10 cellular contexts compared by ENCODE assay signal in the genomic region with DNA sequence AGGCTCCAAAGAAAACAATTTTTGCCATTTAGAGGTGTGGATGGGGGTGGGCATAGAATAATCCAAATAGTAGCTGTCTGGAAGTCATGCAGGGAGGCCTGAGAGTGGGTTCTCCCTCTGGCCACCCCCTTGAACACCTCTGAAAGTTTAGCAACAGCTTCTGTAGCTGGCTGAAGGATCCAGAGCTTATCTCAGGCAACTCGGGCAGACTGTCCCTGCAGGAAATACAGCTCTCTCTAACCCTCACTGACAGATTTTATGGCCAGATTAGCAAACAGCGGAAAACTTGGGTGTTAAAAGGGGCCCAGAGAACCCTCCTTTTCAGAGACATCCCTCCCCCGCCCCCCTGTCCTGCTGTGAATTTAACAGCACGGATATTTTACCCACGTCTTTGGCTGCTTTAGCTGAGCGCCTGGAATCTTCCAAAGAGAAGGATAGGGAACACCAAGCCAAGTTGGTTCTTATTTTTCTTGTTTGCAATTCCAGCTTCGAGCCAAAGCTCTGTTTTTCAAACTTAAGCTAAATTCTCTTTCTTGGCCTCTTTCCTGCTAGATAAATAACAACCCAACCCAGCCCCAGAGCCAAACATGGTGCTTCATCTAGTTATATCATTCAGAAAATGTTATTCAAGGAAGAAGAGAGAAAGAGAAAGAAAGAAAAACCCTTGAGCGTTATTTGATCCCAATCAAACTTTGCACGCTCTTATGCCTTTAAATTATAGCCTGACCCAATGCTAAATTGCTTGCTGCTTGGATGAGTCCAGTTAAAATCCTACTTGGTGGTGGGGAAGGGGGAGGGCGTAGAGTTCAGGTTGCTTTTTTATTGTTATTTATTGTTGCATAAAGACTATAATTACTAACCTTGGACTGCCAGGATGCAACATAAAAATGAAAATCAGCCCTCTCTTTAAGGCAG. TPM values are rescaled to one million over a fixed set of nuclear protein-coding genes. Genes with fewer than 3 reads are reported as not detected.
DNase-seq lines count a peak whose midpoint lies in the region; ATAC-seq, FAIRE-seq and TF ChIP-seq lines count a peak whose summit lies in the region.
"Had no signal": no experiment of that assay in that cellular context is flagged by ENCODE, and none has a peak within 500 bp of the region (broad histone marks: within the 10 kb centered on the region; RNA-seq: fewer than 3 reads in every experiment).

No MANE protein-coding gene starts in this region.

- TF ChIP-seq POLR2A in tibial nerve (IDR thresholded peaks at IDR 0.05) = no peak
- TF ChIP-seq POLR2A in H54 (IDR thresholded peaks at IDR 0.05; ENCODE audit: low read depth, low read length) = no peak

- no peaks in the 10 kb centered on the region for H3K9me3 ChIP-seq in tibial nerve

- ATAC-seq in activated T-cell treated with anti-CD3 and anti-CD28 coated beads, Interleukin-2, amount 50 U/mL, for 72 hours (replicated peaks in 1 of 2) = no peak

- DNase-seq in activated T-cell treated with anti-CD3 and anti-CD28 coated beads, Interleukin-2, amount 50 U/mL, for 72 hours = no peak
- DNase-seq in activated T-cell treated with anti-CD3 and anti-CD28 coated beads, Interleukin-2, amount 50 U/mL, for 1 hour = no peak
- DNase-seq in activated CD4-positive, alpha-beta memory T cell treated with anti-CD3 and anti-CD28 coated beads for 36 hours = peak; percentile 25
- DNase-seq in islet precursor cell = peak; percentile 73
- no peak for DNase-seq in tibial nerve (ENCODE audit: low spot score in 2 of 2)
- no peak for DNase-seq in H54 (ENCODE audit: insufficient read length, low spot score)
- DNase-seq in RCC 7860 (ENCODE audit: low spot score) = no peak
- DNase-seq in NCI-H2171 treated with DMSO at 0.1 percent for 48 hours (lab: John Stamatoyannopoulos, UW) = no peak

- peaks cover 4 to 8% of the 10 kb centered on the region in 2 donors for H3K36me3 Mint-ChIP-seq in activated T-cell treated with anti-CD3 and anti-CD28 coated beads, Interleukin-2, amount 50 U/mL, for 72 hours (ENCODE audit: insufficient read depth in 2 of 2)
- peaks cover 8% of the 10 kb centered on the region for H3K36me3 Mint-ChIP-seq in activated CD4-positive, alpha-beta memory T cell treated with anti-CD3 and anti-CD28 coated beads for 36 hours

- peaks cover 0 to 73% of the 10 kb centered on the region in 2 donors for H3K27me3 ChIP-seq in tibial nerve

- H3K27ac Mint-ChIP-seq in activated T-cell treated with anti-CD3 and anti-CD28 coated beads, Interleukin-2, amount 50 U/mL, for 72 hours = peak overlapping the region; percentile 87
- H3K27ac Mint-ChIP-seq in activated CD4-positive, alpha-beta memory T cell treated with anti-CD3 and anti-CD28 coated beads for 36 hours = peak overlapping the region; percentile 85

- 19 to 33% methylated on average over 10 of the region's 10 CpGs for WGBS in tibial nerve, 2 donors

- no peaks in the 10 kb centered on the region for H3K36me3 ChIP-seq in tibial nerve
- H3K36me3 ChIP-seq: BLaER1 treated with 17β-estradiol and CSF1 and Interleukin-3, amounts not matched to agents 10 nM and 100 nM had no signal

- no peaks in the 10 kb centered on the region for H3K9me3 Mint-ChIP-seq in activated T-cell treated with anti-CD3 and anti-CD28 coated beads, Interleukin-2, amount 50 U/mL, for 72 hours
- no peaks in the 10 kb centered on the region for H3K9me3 Mint-ChIP-seq in activated CD4-positive, alpha-beta memory T cell treated with anti-CD3 and anti-CD28 coated beads for 36 hours

- intact Hi-C loops in activated CD4-positive, alpha-beta memory T cell treated with anti-CD3 and anti-CD28 coated beads for 36 hours (cut with micrococcal nuclease) = no loop called here

- peak overlapping the region; percentile 47 to 96 (median 90) for H3K27ac ChIP-seq in tibial nerve
- H3K27ac ChIP-seq: BLaER1 treated with 17β-estradiol and CSF1 and Interleukin-3, amounts not matched to agents 10 nM and 100 nM had no signal

- no peak for FAIRE-seq in H54 (lab: Jason Lieb, UNC)
- no peak for FAIRE-seq in RCC 7860 (lab: Jason Lieb, UNC)
- FAIRE-seq: bronchial epithelial cell had no signal

- H3K4me1 Mint-ChIP-seq in activated T-cell treated with anti-CD3 and anti-CD28 coated beads, Interleukin-2, amount 50 U/mL, for 72 hours (ENCODE audit: low read depth) = peaks cover 42% of the 10 kb centered on the region
- peaks cover 32% of the 10 kb centered on the region for H3K4me1 Mint-ChIP-seq in activated CD4-positive, alpha-beta memory T cell treated with anti-CD3 and anti-CD28 coated beads for 36 hours (ENCODE audit: low read depth)

- peak overlapping the region; percentile 90 to 96 for H3K4me3 Mint-ChIP-seq in activated T-cell treated with anti-CD3 and anti-CD28 coated beads, Interleukin-2, amount 50 U/mL, for 72 hours
- H3K4me3 Mint-ChIP-seq in activated CD4-positive, alpha-beta memory T cell treated with anti-CD3 and anti-CD28 coated beads for 36 hours = peak overlapping the region; percentile 67

- peak overlapping the region in 1 of 4 donors; percentile 15 for H3K4me3 ChIP-seq in tibial nerve
- H3K4me3 ChIP-seq: BLaER1 treated with 17β-estradiol and CSF1 and Interleukin-3, amounts not matched to agents 10 nM and 100 nM had no signal

- peaks cover 0 to 30% (median 2%) of the 10 kb centered on the region in 4 donors for H3K4me1 ChIP-seq in tibial nerve

- no peak for TF ChIP-seq EP300 in tibial nerve (IDR thresholded peaks at IDR 0.05)

- TF ChIP-seq CTCF in tibial nerve (IDR thresholded peaks at IDR 0.05) = no peak

- CTCF ChIA-PET in activated CD4-positive, alpha-beta memory T cell treated with anti-CD3 and anti-CD28 coated beads for 36 hours (lab: Charles Lee) = interaction anchor here (1.7 to 2.5 kb wide), 2 partner anchors 54 to 239 kb away, joined by 5 to 7 read pairs; no protein-coding TSS in a partner anchor

- POLR2A ChIA-PET in activated CD4-positive, alpha-beta memory T cell treated with anti-CD3 and anti-CD28 coated beads for 36 hours (lab: Charles Lee) = interaction anchor here (1.2 kb wide), 1 partner anchor 8 kb away, joined by 3 read pairs; no protein-coding TSS in a partner anchor

- H3K27me3 Mint-ChIP-seq in activated T-cell treated with anti-CD3 and anti-CD28 coated beads, Interleukin-2, amount 50 U/mL, for 72 hours (ENCODE audit: low read depth) = no peaks in the 10 kb centered on the region
- peaks cover 14% of the 10 kb centered on the region for H3K27me3 Mint-ChIP-seq in activated CD4-positive, alpha-beta memory T cell treated with anti-CD3 and anti-CD28 coated beads for 36 hours

RNA-seq across cellular contexts. Expression of gene HOXB2, which starts 2.3 kb away (rescaled TPM):
- 10 to 100 TPM; 18.1 to 37.7 TPM for total RNA-seq in activated T-cell treated with anti-CD3 and anti-CD28 coated beads, Interleukin-2, amount 50 U/mL, for 72 hours
- 10 to 100 TPM; 13.3 to 16.8 TPM for total RNA-seq in activated CD4-positive, alpha-beta memory T cell treated with anti-CD3 and anti-CD28 coated beads for 36 hours
- total RNA-seq in tibial nerve = 10 to 100 TPM in 3 of 4 donors, 1 to 10 TPM in 1; 6.9 to 29.3 (median 19.2) TPM
- total RNA-seq: bronchial epithelial cell had no signal

RNA-seq across cellular contexts. Expression of gene HOXB1, which starts 16.4 kb away (rescaled TPM):
- not detected for total RNA-seq in activated T-cell treated with anti-CD3 and anti-CD28 coated beads, Interleukin-2, amount 50 U/mL, for 72 hours
- total RNA-seq in activated CD4-positive, alpha-beta memory T cell treated with anti-CD3 and anti-CD28 coated beads for 36 hours = not detected
- total RNA-seq in tibial nerve = not detected
- total RNA-seq: bronchial epithelial cell had no signal

RNA-seq across cellular contexts. Expression of gene HOXB4, which starts 31.0 kb away (rescaled TPM):
- total RNA-seq in activated T-cell treated with anti-CD3 and anti-CD28 coated beads, Interleukin-2, amount 50 U/mL, for 72 hours = 1 to 10 TPM; 1.9 to 3.3 TPM
- total RNA-seq in activated CD4-positive, alpha-beta memory T cell treated with anti-CD3 and anti-CD28 coated beads for 36 hours = 1 to 10 TPM; 2.3 TPM
- 1 to 10 TPM; 1.2 to 3.5 (median 2.0) TPM for total RNA-seq in tibial nerve
- total RNA-seq: bronchial epithelial cell had no signal

RNA-seq across cellular contexts. Expression of gene HOXB3, which starts 42.9 kb away (rescaled TPM):
- 1 to 10 TPM; 2.9 to 8.1 TPM for total RNA-seq in activated T-cell treated with anti-CD3 and anti-CD28 coated beads, Interleukin-2, amount 50 U/mL, for 72 hours
- 1 to 10 TPM; 2.6 TPM for total RNA-seq in activated CD4-positive, alpha-beta memory T cell treated with anti-CD3 and anti-CD28 coated beads for 36 hours
- total RNA-seq in tibial nerve = 10 to 100 TPM in 2 of 4 donors, 1 to 10 TPM in 2; 3.7 to 14.1 (median 9.4) TPM
- total RNA-seq: bronchial epithelial cell had no signal

RNA-seq across cellular contexts. Expression of gene HOXB5, which starts 46.4 kb away (rescaled TPM):
- total RNA-seq in activated T-cell treated with anti-CD3 and anti-CD28 coated beads, Interleukin-2, amount 50 U/mL, for 72 hours = not detected
- total RNA-seq in activated CD4-positive, alpha-beta memory T cell treated with anti-CD3 and anti-CD28 coated beads for 36 hours = not detected
- total RNA-seq in tibial nerve = 1 to 10 TPM in 2 of 4 donors, not detected in 2; 1.6 to 1.8 TPM
- total RNA-seq: bronchial epithelial cell had no signal

Comparison
In these comparisons a context has a peak if more than half of its experiments do, and no peak if none do; other contexts are left out.
1. DNase-seq: peak in activated CD4-positive, alpha-beta memory T cell treated with anti-CD3 and anti-CD28 coated beads for 36 hours (single experiment) and islet precursor cell (single experiment); none in activated T-cell treated with anti-CD3 and anti-CD28 coated beads, Interleukin-2, amount 50 U/mL, for 72 hours (0 of 2), activated T-cell treated with anti-CD3 and anti-CD28 coated beads, Interleukin-2, amount 50 U/mL, for 1 hour (single experiment), tibial nerve (0 of 2), H54 (single experiment), RCC 7860 (single experiment) and NCI-H2171 treated with DMSO at 0.1 percent for 48 hours (single experiment).